In genomic region chr17:81833160-81833920, GRCh38 we compare ENCODE assay signal across 8 cellular contexts. TPM values are rescaled to one million over a fixed set of nuclear protein-coding genes. Genes with fewer than 3 reads are reported as not detected.
DNase-seq lines count a peak whose midpoint lies in the region; ATAC-seq and TF ChIP-seq lines count a peak whose summit lies in the region.

Gene MCRIP1, minus strand, starts transcription at chr17:81833291. Its CDS starts 8,785 bp downstream, at chr17:81824506.

- H3K27ac Mint-ChIP-seq in activated naive CD8-positive, alpha-beta T cell treated with anti-CD3 and anti-CD28 coated beads, Interleukin-2, amount 50 U/mL, for 24 hours = peak within 1 kb of the TSS; percentile 94

- H3K4me3 ChIP-seq in cardiac muscle cell = peak within 1 kb of the TSS; percentile 91
- peak within 1 kb of the TSS; percentile 96 for H3K4me3 ChIP-seq in parathyroid adenoma (ENCODE audit: low read depth, low read length)
- H3K4me3 ChIP-seq in tibial artery = peak within 1 kb of the TSS; percentile 69 to 85

- TF ChIP-seq CTCF in GM10248 (IDR thresholded peaks at IDR 0.05; ENCODE audit: control extremely low read depth, extremely low read depth, low read depth, missing control alignments) = no peak
- no peak for TF ChIP-seq CTCF in cardiac muscle cell (IDR thresholded peaks at IDR 0.05; ENCODE audit: low read depth, low read length)
- no peak for TF ChIP-seq CTCF in parathyroid adenoma (IDR thresholded peaks at IDR 0.05)
- TF ChIP-seq CTCF in tibial artery (IDR thresholded peaks at IDR 0.05) = no peak

- H3K36me3 Mint-ChIP-seq in activated naive CD8-positive, alpha-beta T cell treated with anti-CD3 and anti-CD28 coated beads, Interleukin-2, amount 50 U/mL, for 24 hours (ENCODE audit: low read depth) = peaks cover under 1% of the 10 kb centered on the region

- H3K79me2 ChIP-seq in parathyroid adenoma = peaks cover 19% of the 10 kb centered on the region

- H3K9ac ChIP-seq in parathyroid adenoma = peak within 1 kb of the TSS; percentile 78

- CTCF ChIA-PET in GM10248 (lab: Yijun Ruan, JAX) = interaction anchor here (1.3 to 2.3 kb wide), 4 partner anchors 9 to 187 kb away, joined by 3 to 7 read pairs (median 4); no protein-coding TSS in a partner anchor

- peak; percentile 83 for ATAC-seq in HG02678 (IDR thresholded peaks at IDR 0.05; ENCODE audit: unreplicated experiment)
- peak; percentile 81 for ATAC-seq in activated naive CD8-positive, alpha-beta T cell treated with anti-CD3 and anti-CD28 coated beads, Interleukin-2, amount 50 U/mL, for 24 hours

- H3K27ac ChIP-seq in cardiac muscle cell (peak within 1 kb of the TSS; percentile 92), parathyroid adenoma (peak within 1 kb of the TSS; percentile 82), tibial artery (peak within 1 kb of the TSS; percentile 91 to 96)

- peak within 1 kb of the TSS; percentile 87 for H2AFZ ChIP-seq in parathyroid adenoma

- no peaks in the 10 kb centered on the region for H3K9me3 Mint-ChIP-seq in activated naive CD8-positive, alpha-beta T cell treated with anti-CD3 and anti-CD28 coated beads, Interleukin-2, amount 50 U/mL, for 24 hours

- intact Hi-C loops in tibial artery (cut with DNase I; ENCODE audit: low total_unique reads) = no loop called here

- H3K4me1 Mint-ChIP-seq in activated naive CD8-positive, alpha-beta T cell treated with anti-CD3 and anti-CD28 coated beads, Interleukin-2, amount 50 U/mL, for 24 hours = peaks cover 25% of the 10 kb centered on the region

- H3K9me3 ChIP-seq in cardiac muscle cell (ENCODE audit: low read depth) (no peaks in the 10 kb centered on the region), parathyroid adenoma (ENCODE audit: control insufficient read depth, low read length) (no peaks in the 10 kb centered on the region), tibial artery (no peaks in the 10 kb centered on the region)

- H3K36me3 ChIP-seq in cardiac muscle cell (no peaks in the 10 kb centered on the region), parathyroid adenoma (ENCODE audit: control insufficient read depth, insufficient read depth, low read length) (no peaks in the 10 kb centered on the region), tibial artery (peaks cover 0 to 5% (median 0%) of the 10 kb centered on the region in 3 donors)

- H3K4me1 ChIP-seq in cardiac muscle cell (ENCODE audit: low read depth) = no peaks in the 10 kb centered on the region
- H3K4me1 ChIP-seq in parathyroid adenoma = peaks cover 6% of the 10 kb centered on the region
- peaks cover 0 to 32% (median 23%) of the 10 kb centered on the region in 4 donors for H3K4me1 ChIP-seq in tibial artery

- H3K4me2 ChIP-seq in parathyroid adenoma (ENCODE audit: low read length) = peak within 1 kb of the TSS; percentile 99

- H3K27me3 ChIP-seq in cardiac muscle cell (no peaks in the 10 kb centered on the region), parathyroid adenoma (ENCODE audit: control insufficient read depth, insufficient read depth, low read length) (no peaks in the 10 kb centered on the region), tibial artery (no peaks in the 10 kb centered on the region)

- H3K4me3 Mint-ChIP-seq in activated naive CD8-positive, alpha-beta T cell treated with anti-CD3 and anti-CD28 coated beads, Interleukin-2, amount 50 U/mL, for 24 hours = peak within 1 kb of the TSS; percentile 88

- H3K27me3 Mint-ChIP-seq in activated naive CD8-positive, alpha-beta T cell treated with anti-CD3 and anti-CD28 coated beads, Interleukin-2, amount 50 U/mL, for 24 hours = no peaks in the 10 kb centered on the region

- POLR2A ChIA-PET in GM10248 (lab: Yijun Ruan, JAX) = interaction anchor here (1.0 to 1.1 kb wide), 2 partner anchors 10 to 13 kb away, joined by 3 to 4 read pairs; no protein-coding TSS in a partner anchor

- DNase-seq in GM10248 (ENCODE audit: extremely low spot score) = peak; percentile 99
- peak; percentile 96 for DNase-seq in NCI-H1436 (lab: John Stamatoyannopoulos, UW)
- DNase-seq in SW480 (ENCODE audit: low spot score) = peak; percentile 92
- peak; percentile 99 for DNase-seq in activated naive CD8-positive, alpha-beta T cell treated with anti-CD3 and anti-CD28 coated beads, Interleukin-2, amount 50 U/mL, for 24 hours
- DNase-seq in cardiac muscle cell (ENCODE audit: low read depth in 1 of 2, low spot score in 1 of 2) = peak; percentile 96 to 98
- DNase-seq in tibial artery = peak; percentile 94 to 97

RNA-seq across cellular contexts. Expression of gene MCRIP1, which starts in this region (rescaled TPM):
- 161 and 219 TPM in 2 replicates for total RNA-seq in cardiac muscle cell
- polyA plus RNA-seq in cardiac muscle cell = 179 and 233 TPM in 2 replicates

Comparison
In these comparisons a context has a peak if more than half of its experiments do, and no peak if none do; other contexts are left out.
1. Peak in every context shown above with its lines: DNase-seq, ATAC-seq, H3K4me3 ChIP-seq and H3K27ac ChIP-seq.